ENCODE assay signal across 28 cellular contexts in the genomic region with DNA sequence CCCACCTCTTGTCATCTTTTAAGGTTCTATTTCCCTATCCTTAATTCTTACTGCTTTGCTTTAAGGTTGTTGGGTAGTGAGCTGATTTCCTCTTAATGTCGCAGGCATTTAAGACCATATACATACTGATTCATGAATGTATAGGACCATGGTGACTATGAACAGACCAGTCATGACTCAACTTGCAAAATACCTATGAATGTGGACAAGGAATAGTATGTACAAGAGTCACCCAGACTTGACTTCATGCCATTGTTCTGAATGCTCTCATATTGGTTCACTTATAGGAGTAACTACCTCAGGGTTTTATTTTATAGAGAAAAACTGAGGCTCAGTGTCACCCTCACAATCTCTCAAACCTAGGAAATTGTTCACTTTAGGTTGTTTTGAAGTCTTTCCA. TPM values are rescaled to one million over a fixed set of nuclear protein-coding genes. Genes with fewer than 3 reads are reported as not detected.
DNase-seq lines count a peak whose midpoint lies in the region; FAIRE-seq and TF ChIP-seq lines count a peak whose summit lies in the region.
"Had no signal": no experiment of that assay in that cellular context is flagged by ENCODE, and none has a peak within 500 bp of the region (broad histone marks: within the 10 kb centered on the region; RNA-seq: fewer than 3 reads in every experiment).

No MANE protein-coding gene starts in this region.

- no peaks in the 10 kb centered on the region for H3K79me1 ChIP-seq in neuronal stem cell (ENCODE audit: low read depth, low read length)

- no TSS peak for BruUV-seq in PC-9 (replicated peaks; lab: Mats Ljungman, UMichigan)

- H2BK15ac ChIP-seq in neuronal stem cell (ENCODE audit: low read length), result no peak overlapping the region

- intact Hi-C loops in PC-9 (cut with micrococcal nuclease; ENCODE audit: unreplicated experiment), result no loop called here

- no peak overlapping the region for H2BK120ac ChIP-seq in neuronal stem cell (ENCODE audit: low read depth, low read length)

- H3K9me2 ChIP-seq in PC-9 (ENCODE audit: insufficient read depth), result no peaks in the 10 kb centered on the region

- no peak for FAIRE-seq in bronchial epithelial cell (lab: Jason Lieb, UNC)
- FAIRE-seq: GM19239, HTR-8/SVneo, islet of Langerhans had no signal

- peaks cover 23% of the 10 kb centered on the region for H3K4me1 ChIP-seq in PC-9 (replicated peaks; ENCODE audit: insufficient read depth)
- H3K4me1 ChIP-seq in neuronal stem cell (ENCODE audit: control insufficient read depth in 2 of 2, insufficient read depth in 1 of 2, low read depth in 1 of 2, low read length in 2 of 2), result peaks cover 0 to 3% of the 10 kb centered on the region in 2 donors
- H3K4me1 ChIP-seq: BE2C, HAP-1, thyroid gland had no signal

- H3K27me3 ChIP-seq in PC-9 (ENCODE audit: insufficient read depth, low read depth), result no peaks in the 10 kb centered on the region
- no peaks in the 10 kb centered on the region for H3K27me3 ChIP-seq in bronchial epithelial cell (ENCODE audit: control insufficient read depth, insufficient read depth, low read length)
- H3K27me3 ChIP-seq in neuronal stem cell (ENCODE audit: control insufficient read depth in 3 of 3, insufficient read depth in 3 of 3, low read depth in 1 of 3, low read length in 3 of 3), result no peaks in the 10 kb centered on the region
- H3K27me3 ChIP-seq: esophagus muscularis mucosa, MG63, thyroid gland had no signal

- POLR2A ChIA-PET in PC-9 (lab: Charles Lee; ENCODE audit: unreplicated experiment), result no interaction called here

- H4K8ac ChIP-seq in neuronal stem cell (ENCODE audit: low read depth, low read length), result no peak overlapping the region

- H3F3A ChIP-seq in PC-9 (ENCODE audit: insufficient read depth, low read depth), result peaks cover 15% of the 10 kb centered on the region; the same call in 1 of the 2 replicates

- no peak overlapping the region for H3K23ac ChIP-seq in neuronal stem cell (ENCODE audit: low read depth, low read length, poor library complexity)

- H3K18ac ChIP-seq in neuronal stem cell (ENCODE audit: low read length), result no peak overlapping the region

- H3K79me2 ChIP-seq in PC-9 (ENCODE audit: low read depth), result no peaks in the 10 kb centered on the region

- whole genome bisulfite sequencing in neuronal stem cell (ENCODE audit: extremely low coverage in 2 of 2, insufficient read length in 2 of 2, insufficient replicate concordance in 1 of 2), 2 donors, result no CpG with 5 or more reads among the region's 1 CpG

- H3K36me3 ChIP-seq in PC-9 (ENCODE audit: low read depth) (no peaks in the 10 kb centered on the region), bronchial epithelial cell (ENCODE audit: control insufficient read depth, insufficient read depth, low read length) (no peaks in the 10 kb centered on the region), neuronal stem cell (replicated peaks in 1 of 2; ENCODE audit: control insufficient read depth in 2 of 2, insufficient read depth in 2 of 2, low read length in 2 of 2) (no peaks in the 10 kb centered on the region)
- H3K36me3 ChIP-seq: BE2C, esophagus muscularis mucosa, HAP-1, MG63, thyroid gland had no signal

- TF ChIP-seq CTCF in PC-9 (conservative IDR thresholded peaks at IDR 0.05) (no peak), bronchial epithelial cell (IDR thresholded peaks at IDR 0.05; ENCODE audit: insufficient read depth, low read length, severe bottlenecking) (no peak)

- H3K27ac ChIP-seq in PC-9 (peak overlapping the region; percentile 68), neuronal stem cell (replicated peaks; ENCODE audit: low read length) (no peak overlapping the region)
- H3K27ac ChIP-seq: esophagus muscularis mucosa, thyroid gland had no signal

- CTCF ChIA-PET in PC-9 (lab: Charles Lee), result no interaction called here

- no peaks in the 10 kb centered on the region for H4K20me1 ChIP-seq in PC-9 (ENCODE audit: insufficient read depth)

- H3K4ac ChIP-seq in neuronal stem cell (ENCODE audit: low read length), result no peak overlapping the region

- H3K4me2 ChIP-seq in PC-9, result peak overlapping the region; percentile 52; the same call in 1 of the 2 replicates
- no peak overlapping the region for H3K4me2 ChIP-seq in neuronal stem cell (ENCODE audit: insufficient read depth, low read length, poor library complexity, severe bottlenecking)

- H2BK5ac ChIP-seq in neuronal stem cell (ENCODE audit: low read length), result no peak overlapping the region

- DNase-seq in ELR (ENCODE audit: low read depth), result peak; percentile 61
- DNase-seq in PC-9, result peak in 1 of 2 experiments; percentile 45
- DNase-seq in bronchial epithelial cell (ENCODE audit: low read depth), result peak; percentile 98
- peak; percentile 30 for DNase-seq in kidney tubule cell (ENCODE audit: low spot score)
- no peak for DNase-seq in neuronal stem cell (ENCODE audit: low spot score)
- no peak for DNase-seq in superior temporal gyrus (ENCODE audit: extremely low spot score)
- DNase-seq in GM19238 (ENCODE audit: insufficient read length, low spot score), result no peak
- DNase-seq: activated CD4-positive, alpha-beta T cell treated with anti-CD3 and anti-CD28 coated beads for 36 hours; activated naive CD4-positive, alpha-beta T cell treated with anti-CD3 and anti-CD28 coated beads for 36 hours; activated T-cell treated with anti-CD3 and anti-CD28 coated beads, Interleukin-2, amount 50 U/mL, for 24 hours; amygdala; BE2C; CD8-positive, alpha-beta memory T cell; cortex of kidney; DMS 273 treated with DMSO at 0.1 percent for 48 hours; effector memory CD8-positive, alpha-beta T cell; KBM-7; MG63; NCI-H2107; NCI-H446; NCI-H82; stimulated activated naive CD8-positive, alpha-beta T cell treated with anti-CD3 and anti-CD28 coated beads, Interleukin-15, amount 100 ng/mL, for 72 hours; thyroid gland had no signal

- no peak overlapping the region for H2AFZ ChIP-seq in PC-9
- no peak overlapping the region for H2AFZ ChIP-seq in neuronal stem cell (ENCODE audit: low read length)

- H3K9me3 ChIP-seq in PC-9 (ENCODE audit: insufficient read depth, low read depth) (no peaks in the 10 kb centered on the region), neuronal stem cell (replicated peaks in 1 of 2; ENCODE audit: control insufficient read depth in 2 of 2, insufficient read depth in 1 of 2, low read depth in 1 of 2, low read length in 2 of 2) (no peaks in the 10 kb centered on the region)
- H3K9me3 ChIP-seq: BE2C, esophagus muscularis mucosa, HAP-1, MG63, thyroid gland had no signal

- no peak overlapping the region for H4K91ac ChIP-seq in neuronal stem cell (ENCODE audit: low read depth, low read length, poor library complexity)

- H3K9ac ChIP-seq in neuronal stem cell (ENCODE audit: low read depth, low read length, poor library complexity), result no peak overlapping the region

- no peak overlapping the region for H2AK5ac ChIP-seq in neuronal stem cell (ENCODE audit: low read depth, low read length)

- H3K4me3 ChIP-seq in PC-9 (no peak overlapping the region), bronchial epithelial cell (ENCODE audit: low read depth, low read length) (no peak overlapping the region), neuronal stem cell (ENCODE audit: low read length in 2 of 2) (no peak overlapping the region)
- H3K4me3 ChIP-seq: esophagus muscularis mucosa, HAP-1, MG63, thyroid gland had no signal

- H2BK12ac ChIP-seq in neuronal stem cell (ENCODE audit: low read length), result no peak overlapping the region

- no peak overlapping the region for H3K14ac ChIP-seq in neuronal stem cell (ENCODE audit: low read length)

RNA-seq across cellular contexts. Expression of a gene that starts 44.3 kb away (rescaled TPM):
- total RNA-seq in PC-9 (2021), result 44.2 and 58.1 TPM in 2 replicates
- 18.7 and 19.3 TPM in 2 replicates for total RNA-seq in bronchial epithelial cell
- polyA plus RNA-seq in neuronal stem cell (2013, experiment 1 of 2), result 66.4 TPM
- polyA plus RNA-seq in neuronal stem cell (2013, experiment 2 of 2), result 67.3 TPM

Comparison
In these comparisons a context has a peak if more than half of its experiments do, and no peak if none do; other contexts are left out.
1. DNase-seq: peak in ELR (single experiment), bronchial epithelial cell (single experiment) and kidney tubule cell (single experiment); none in neuronal stem cell (single experiment), superior temporal gyrus (single experiment) and GM19238 (single experiment).